ENCODE assay signal across 21 cellular contexts in genomic region chr2:15127251-15127650, GRCh38.
DNase-seq lines count a peak whose midpoint lies in the region; TF ChIP-seq lines count a peak whose summit lies in the region.
"Had no signal": no experiment of that assay in that cellular context is flagged by ENCODE, and none has a peak within 500 bp of the region (broad histone marks: within the 10 kb centered on the region; RNA-seq: fewer than 3 reads in every experiment).

No MANE protein-coding gene starts in this region.

- H3K4me1 Mint-ChIP-seq in brain (peaks cover 28% of the 10 kb centered on the region), nephron progenitor cell (peaks cover 39% of the 10 kb centered on the region)

- H3K4me3 Mint-ChIP-seq in brain = no peak overlapping the region
- H3K4me3 Mint-ChIP-seq in nephron progenitor cell = peak overlapping the region; percentile 56
- H3K4me3 Mint-ChIP-seq: CD8-positive, alpha-beta T cell had no signal

- H3K36me3 Mint-ChIP-seq in brain = no peaks in the 10 kb centered on the region
- peaks cover 31% of the 10 kb centered on the region for H3K36me3 Mint-ChIP-seq in nephron progenitor cell (ENCODE audit: low read depth)
- H3K36me3 Mint-ChIP-seq: CD8-positive, alpha-beta T cell had no signal

- DNase-seq in NCI-H82 (lab: John Stamatoyannopoulos, UW) = peak; percentile 15
- DNase-seq in NCI-H82 treated with DMSO at 0.1 percent for 48 hours (lab: John Stamatoyannopoulos, UW; ENCODE audit: unreplicated experiment) = no peak
- no peak for DNase-seq in nephron progenitor cell
- DNase-seq in DMS53 (lab: John Stamatoyannopoulos, UW) = no peak
- no peak for DNase-seq in NCI-H2196 treated with DMSO at 0.1 percent for 48 hours (lab: John Stamatoyannopoulos, UW; ENCODE audit: unreplicated experiment)
- no peak for DNase-seq in activated CD4-positive, alpha-beta T cell treated with anti-CD3 and anti-CD28 coated beads, Interleukin-2, amount 50 U/mL, for 48 hours
- no peak for DNase-seq in NK-92 treated with Interleukin-12 subunit alpha and Interleukin-12 subunit beta, amount 100 ng/mL, for 24 hours (lab: John Stamatoyannopoulos, UW)
- DNase-seq: 8988T; CD8-positive, alpha-beta T cell; GM23248; HCEC 1CT; KG1; NCI-H1105; NCI-H146; NCI-H2081; NCI-H510A; PC-9; RPMI8226; SHP77 treated with DMSO at 0.1 percent for 48 hours; SW 1271 had no signal

- H3K27ac Mint-ChIP-seq in brain (peak overlapping the region in 4 of 5 experiments; percentile 5 to 57 (median 38)), nephron progenitor cell (peak overlapping the region; percentile 93)
- H3K27ac Mint-ChIP-seq: CD8-positive, alpha-beta T cell had no signal

- H3K9me3 Mint-ChIP-seq in brain = peaks cover 0 to 19% (median 3%) of the 10 kb centered on the region in 5 experiments
- peaks cover 44% of the 10 kb centered on the region for H3K9me3 Mint-ChIP-seq in nephron progenitor cell

- TF ChIP-seq CTCF in brain (conservative IDR thresholded peaks at IDR 0.05) = no peak
- no peak for TF ChIP-seq CTCF in nephron progenitor cell (IDR thresholded peaks at IDR 0.05)

- no peaks in the 10 kb centered on the region for H3K27me3 Mint-ChIP-seq in brain
- peaks cover 5% of the 10 kb centered on the region for H3K27me3 Mint-ChIP-seq in nephron progenitor cell (ENCODE audit: low read depth, poor library complexity)
